Comparison of ENCODE assay signal across 1 cellular context in the genomic region with DNA sequence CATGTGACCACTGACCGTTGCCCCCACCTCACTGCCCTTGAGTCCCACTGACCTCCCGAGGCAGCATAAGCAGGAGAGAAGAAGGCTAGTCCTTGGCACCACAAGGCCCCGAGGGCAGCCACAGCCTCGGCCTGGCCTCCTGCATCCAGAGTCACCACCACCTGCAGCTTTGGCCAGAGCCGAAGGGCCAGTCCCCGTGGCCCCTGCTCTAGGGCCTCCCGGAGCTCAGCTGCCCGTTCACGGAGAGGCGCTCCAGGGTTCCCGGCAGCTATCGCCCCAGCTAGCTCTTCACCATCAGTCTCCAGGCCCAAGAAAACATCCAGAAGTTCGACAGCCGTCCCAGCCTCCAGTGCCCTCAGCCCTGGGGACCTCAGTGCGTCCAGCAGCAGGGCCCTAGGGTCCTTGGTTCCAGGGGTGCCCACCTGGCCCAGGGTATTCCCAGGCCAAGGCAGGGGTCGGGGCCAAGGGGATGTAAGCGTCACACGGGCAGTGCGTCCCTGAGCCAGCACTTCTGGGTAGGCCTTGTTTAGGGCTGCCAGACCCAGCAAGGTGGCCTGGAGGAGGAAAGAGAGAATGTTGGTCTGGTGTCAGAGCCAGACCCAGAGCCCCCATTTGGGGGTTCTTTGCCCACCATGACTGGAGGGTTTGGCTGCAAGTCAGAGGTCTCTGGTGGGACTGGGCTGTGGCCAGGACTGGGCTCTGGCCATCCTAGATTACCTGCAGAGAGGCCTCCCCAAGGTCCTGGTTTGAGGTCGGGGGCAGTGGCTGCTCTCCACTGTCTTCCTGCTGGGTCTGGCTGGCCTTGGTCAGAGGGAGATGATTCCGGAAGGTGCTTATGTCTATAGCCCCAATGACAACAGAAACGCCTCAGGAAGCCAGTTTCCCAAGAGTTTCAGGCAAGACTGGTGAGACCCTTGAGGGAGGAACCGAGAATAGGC.
TF ChIP-seq lines count a peak whose summit lies in the region.

No MANE protein-coding gene starts in this region.

TF ChIP-seq in GM12878, 131 proteins besides CTCF, POLR2A, EP300 and RAD21:
- TF ChIP-seq CEBPB (IDR thresholded peaks at IDR 0.05; ENCODE audit: borderline replicate concordance in 1 of 2, low read depth in 2 of 2, low read length in 2 of 2) (no peak), BMI1 (IDR thresholded peaks at IDR 0.05; ENCODE audit: borderline replicate concordance) (no peak), JUNB (IDR thresholded peaks at IDR 0.05) (no peak), STAT3 (IDR thresholded peaks at IDR 0.05; ENCODE audit: low read depth, low read length) (no peak), RELA (IDR thresholded peaks at IDR 0.05; ENCODE audit: borderline replicate concordance, partially characterized antibody) (no peak), STAT1 (conservative IDR thresholded peaks at IDR 0.05) (no peak), SUZ12 (IDR thresholded peaks at IDR 0.05; ENCODE audit: unreplicated experiment) (no peak), TAF1 (IDR thresholded peaks at IDR 0.05; ENCODE audit: borderline replicate concordance, low read depth, low read length) (no peak), TCF7 (IDR thresholded peaks at IDR 0.05; ENCODE audit: borderline replicate concordance) (no peak), ZSCAN29 (IDR thresholded peaks at IDR 0.05) (no peak), RAD51 (IDR thresholded peaks at IDR 0.05) (no peak), CBFB (IDR thresholded peaks at IDR 0.05; ENCODE audit: low read depth) (no peak)
- TF ChIP-seq, protein P1, sequence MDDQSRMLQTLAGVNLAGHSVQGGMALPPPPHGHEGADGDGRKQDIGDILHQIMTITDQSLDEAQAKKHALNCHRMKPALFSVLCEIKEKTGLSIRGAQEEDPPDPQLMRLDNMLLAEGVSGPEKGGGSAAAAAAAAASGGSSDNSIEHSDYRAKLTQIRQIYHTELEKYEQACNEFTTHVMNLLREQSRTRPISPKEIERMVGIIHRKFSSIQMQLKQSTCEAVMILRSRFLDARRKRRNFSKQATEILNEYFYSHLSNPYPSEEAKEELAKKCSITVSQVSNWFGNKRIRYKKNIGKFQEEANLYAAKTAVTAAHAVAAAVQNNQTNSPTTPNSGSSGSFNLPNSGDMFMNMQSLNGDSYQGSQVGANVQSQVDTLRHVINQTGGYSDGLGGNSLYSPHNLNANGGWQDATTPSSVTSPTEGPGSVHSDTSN (IDR thresholded peaks at IDR 0.05; ENCODE audit: insufficient replicate concordance, low read depth, low read length) = no peak
- TF ChIP-seq, protein P2, sequence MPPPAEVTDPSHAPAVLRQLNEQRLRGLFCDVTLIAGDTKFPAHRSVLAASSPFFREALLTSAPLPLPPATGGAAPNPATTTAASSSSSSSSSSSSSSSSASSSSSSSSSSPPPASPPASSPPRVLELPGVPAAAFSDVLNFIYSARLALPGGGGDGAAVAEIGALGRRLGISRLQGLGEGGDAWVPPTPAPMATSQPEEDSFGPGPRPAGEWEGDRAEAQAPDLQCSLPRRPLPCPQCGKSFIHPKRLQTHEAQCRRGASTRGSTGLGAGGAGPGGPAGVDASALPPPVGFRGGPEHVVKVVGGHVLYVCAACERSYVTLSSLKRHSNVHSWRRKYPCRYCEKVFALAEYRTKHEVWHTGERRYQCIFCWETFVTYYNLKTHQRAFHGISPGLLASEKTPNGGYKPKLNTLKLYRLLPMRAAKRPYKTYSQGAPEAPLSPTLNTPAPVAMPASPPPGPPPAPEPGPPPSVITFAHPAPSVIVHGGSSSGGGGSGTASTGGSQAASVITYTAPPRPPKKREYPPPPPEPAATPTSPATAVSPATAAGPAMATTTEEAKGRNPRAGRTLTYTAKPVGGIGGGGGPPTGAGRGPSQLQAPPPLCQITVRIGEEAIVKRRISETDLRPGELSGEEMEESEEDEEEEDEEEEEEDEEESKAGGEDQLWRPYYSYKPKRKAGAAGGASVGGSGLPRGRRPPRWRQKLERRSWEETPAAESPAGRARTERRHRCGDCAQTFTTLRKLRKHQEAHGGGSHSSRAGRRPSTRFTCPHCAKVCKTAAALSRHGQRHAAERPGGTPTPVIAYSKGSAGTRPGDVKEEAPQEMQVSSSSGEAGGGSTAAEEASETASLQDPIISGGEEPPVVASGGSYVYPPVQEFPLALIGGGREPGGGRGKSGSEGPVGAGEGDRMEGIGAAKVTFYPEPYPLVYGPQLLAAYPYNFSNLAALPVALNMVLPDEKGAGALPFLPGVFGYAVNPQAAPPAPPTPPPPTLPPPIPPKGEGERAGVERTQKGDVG (CRISPR knock-in tag; IDR thresholded peaks at IDR 0.05) = no peak
- TF ChIP-seq, protein P3, sequence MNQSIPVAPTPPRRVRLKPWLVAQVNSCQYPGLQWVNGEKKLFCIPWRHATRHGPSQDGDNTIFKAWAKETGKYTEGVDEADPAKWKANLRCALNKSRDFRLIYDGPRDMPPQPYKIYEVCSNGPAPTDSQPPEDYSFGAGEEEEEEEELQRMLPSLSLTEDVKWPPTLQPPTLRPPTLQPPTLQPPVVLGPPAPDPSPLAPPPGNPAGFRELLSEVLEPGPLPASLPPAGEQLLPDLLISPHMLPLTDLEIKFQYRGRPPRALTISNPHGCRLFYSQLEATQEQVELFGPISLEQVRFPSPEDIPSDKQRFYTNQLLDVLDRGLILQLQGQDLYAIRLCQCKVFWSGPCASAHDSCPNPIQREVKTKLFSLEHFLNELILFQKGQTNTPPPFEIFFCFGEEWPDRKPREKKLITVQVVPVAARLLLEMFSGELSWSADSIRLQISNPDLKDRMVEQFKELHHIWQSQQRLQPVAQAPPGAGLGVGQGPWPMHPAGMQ (IDR thresholded peaks at IDR 0.05; ENCODE audit: borderline replicate concordance) = no peak
- TF ChIP-seq, protein P4, sequence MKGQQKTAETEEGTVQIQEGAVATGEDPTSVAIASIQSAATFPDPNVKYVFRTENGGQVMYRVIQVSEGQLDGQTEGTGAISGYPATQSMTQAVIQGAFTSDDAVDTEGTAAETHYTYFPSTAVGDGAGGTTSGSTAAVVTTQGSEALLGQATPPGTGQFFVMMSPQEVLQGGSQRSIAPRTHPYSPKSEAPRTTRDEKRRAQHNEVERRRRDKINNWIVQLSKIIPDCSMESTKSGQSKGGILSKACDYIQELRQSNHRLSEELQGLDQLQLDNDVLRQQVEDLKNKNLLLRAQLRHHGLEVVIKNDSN (IDR thresholded peaks at IDR 0.05; ENCODE audit: borderline replicate concordance, extremely low read length, insufficient read depth, low read depth, low read length) = no peak
TF ChIP-seq in GM12878: peak in this region for 0.
